Comparison of ENCODE assay signal across 12 cellular contexts in the genomic region with DNA sequence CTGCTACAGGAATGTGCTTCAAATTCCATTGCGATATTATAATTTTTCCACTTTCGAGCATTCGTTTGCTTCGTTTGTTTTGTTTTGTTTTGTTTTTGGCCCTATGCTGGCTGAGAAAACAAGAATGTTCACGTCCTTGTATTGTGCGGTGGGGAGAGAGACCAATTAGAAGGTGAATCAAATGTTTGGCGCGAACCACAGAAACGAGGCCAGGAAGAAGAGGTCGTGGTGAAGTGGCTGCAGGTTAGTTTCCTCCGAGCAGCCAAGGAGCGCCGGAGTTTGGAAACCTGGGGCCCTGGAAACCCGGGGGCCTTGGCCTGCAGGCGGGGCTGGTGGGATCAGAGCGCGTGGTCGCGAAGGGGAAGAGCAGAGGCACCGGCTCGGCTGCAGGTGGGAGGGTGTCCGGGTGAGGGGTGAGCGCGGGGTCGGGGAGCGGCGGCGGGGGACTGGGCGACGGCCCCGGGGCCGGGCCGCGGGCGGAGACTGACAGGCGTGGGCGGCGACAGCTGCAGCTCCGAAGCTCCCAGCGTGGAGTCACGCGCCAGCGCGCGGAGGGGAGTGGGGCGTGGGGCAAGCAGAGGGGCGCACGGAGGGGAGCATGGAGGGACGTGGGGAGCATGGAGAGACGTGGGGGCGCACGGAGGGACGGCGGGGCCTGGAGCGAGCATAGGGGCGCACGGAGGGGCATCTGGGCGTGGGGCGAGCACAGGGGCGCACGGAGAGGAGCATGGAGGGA.
DNase-seq lines count a peak whose midpoint lies in the region; ATAC-seq and TF ChIP-seq lines count a peak whose summit lies in the region.
"Had no signal": no experiment of that assay in that cellular context is flagged by ENCODE, and none has a peak within 500 bp of the region (broad histone marks: within the 10 kb centered on the region; RNA-seq: fewer than 3 reads in every experiment).

No MANE protein-coding gene starts in this region.

- no peak for TF ChIP-seq POLR2A in spleen (IDR thresholded peaks at IDR 0.05)

- H3K9me3 ChIP-seq in AG04450 (ENCODE audit: control insufficient read depth, insufficient read depth, low read length) (no peaks in the 10 kb centered on the region; the same call in 1 of the 2 replicates), iPS-18c (ENCODE audit: control insufficient read depth, insufficient read depth, low read length) (no peaks in the 10 kb centered on the region), psoas muscle (no peaks in the 10 kb centered on the region), spleen (peaks cover 0 to 8% (median 6%) of the 10 kb centered on the region in 8 donors), OCI-LY7 (ENCODE audit: low read length) (no peaks in the 10 kb centered on the region)
- H3K9me3 ChIP-seq: neutrophil had no signal

- H3K9me2 ChIP-seq in OCI-LY7 (ENCODE audit: insufficient read depth, low read length): no peaks in the 10 kb centered on the region

- H3K4me3 ChIP-seq in AG04450 (ENCODE audit: low read depth, low read length) (peak overlapping the region; percentile 20), iPS-18c (ENCODE audit: insufficient read depth, low read depth, low read length) (peak overlapping the region; percentile 45), psoas muscle (peak overlapping the region; percentile 52), spleen (peak overlapping the region in 2 of 8 donors; percentile 18 to 36), OCI-LY7 (ENCODE audit: low read depth, low read length, poor library complexity, severe bottlenecking) (no peak overlapping the region)

- H2AFZ ChIP-seq in OCI-LY7 (ENCODE audit: low read length): no peak overlapping the region

- no peaks in the 10 kb centered on the region for H4K20me1 ChIP-seq in OCI-LY7 (ENCODE audit: insufficient read depth, low read length)

- TF ChIP-seq CTCF in AG04450 (IDR thresholded peaks at IDR 0.05; ENCODE audit: low read depth, low read length) (no peak), psoas muscle (IDR thresholded peaks at IDR 0.05) (no peak), spleen (IDR thresholded peaks at IDR 0.05 in 8 of 11, conservative IDR thresholded peaks at IDR 0.05 in 3 of 11) (no peak), OCI-LY7 (conservative IDR thresholded peaks at IDR 0.05; ENCODE audit: low read length) (no peak)

- H3K4me2 ChIP-seq in OCI-LY7 (ENCODE audit: low read length): no peak overlapping the region

- no TSS peak for BruUV-seq in OCI-LY7 (replicated peaks; lab: Mats Ljungman, UMichigan)

- H3K4me1 ChIP-seq in psoas muscle (no peaks in the 10 kb centered on the region), spleen (peaks cover 0 to 11% (median 3%) of the 10 kb centered on the region in 6 donors), OCI-LY7 (ENCODE audit: insufficient read depth, low read length, poor library complexity, severe bottlenecking) (no peaks in the 10 kb centered on the region)

- POLR2A ChIA-PET in AG04450 (lab: Yijun Ruan, JAX): no interaction called here
- POLR2A ChIA-PET in OCI-LY7 (lab: Charles Lee): no interaction called here

- H3K36me3 ChIP-seq in psoas muscle (ENCODE audit: insufficient read depth in 1 of 2, low read depth in 1 of 2): no peaks in the 10 kb centered on the region
- H3K36me3 ChIP-seq in spleen: no peaks in the 10 kb centered on the region
- H3K36me3 ChIP-seq in OCI-LY7 (ENCODE audit: insufficient read depth, low read length): no peaks in the 10 kb centered on the region
- H3K36me3 ChIP-seq: neutrophil had no signal

- peak in 2 of 4 donors; percentile 20 to 29 for ATAC-seq in psoas muscle
- ATAC-seq: activated naive CD4-positive, alpha-beta T cell treated with anti-CD3 and anti-CD28 coated beads, Interleukin-2, amount 50 U/mL, for 72 hours had no signal

- intact Hi-C loops in psoas muscle (cut with DNase I) (no loop called here), spleen (cut with DNase I; ENCODE audit: low total_unique reads) (no loop called here), OCI-LY7 (cut with micrococcal nuclease; ENCODE audit: unreplicated experiment) (no loop called here)

- CTCF ChIA-PET in AG04450 (lab: Charles Lee) (no interaction called here), OCI-LY7 (lab: Charles Lee; ENCODE audit: unreplicated experiment) (no interaction called here)

- H3K27ac ChIP-seq in AG04450 (ENCODE audit: low read depth, low read length) (no peak overlapping the region), psoas muscle (no peak overlapping the region), spleen (no peak overlapping the region), OCI-LY7 (ENCODE audit: low read depth, low read length, poor library complexity, severe bottlenecking) (no peak overlapping the region)
- H3K27ac ChIP-seq: neutrophil had no signal

- 3 to 4% (median 4%) methylated on average over 41 to 61 of the region's 61 CpGs for WGBS in psoas muscle, 3 donors
- WGBS in spleen, 5 donors: 9 to 16% (median 11%) methylated on average over 58 to 61 of the region's 61 CpGs

- H3K79me2 ChIP-seq in OCI-LY7 (ENCODE audit: insufficient read depth, low read depth, low read length): no peaks in the 10 kb centered on the region

- DNase-seq in AG04450 (ENCODE audit: low read depth, low spot score) (no peak), dermis microvascular lymphatic vessel endothelial cell (ENCODE audit: low read depth in 2 of 2) (peak; percentile 45 to 60), psoas muscle (no peak), spleen (no peak), NCI-H2196 treated with DMSO at 0.1 percent for 48 hours (lab: John Stamatoyannopoulos, UW; ENCODE audit: unreplicated experiment) (no peak), OCI-LY7 (ENCODE audit: low spot score) (no peak)
- DNase-seq in activated CD4-positive, CD25-positive, alpha-beta regulatory T cell (lab: John Stamatoyannopoulos, UW): no peak
- DNase-seq: activated CD4-positive, CD25-positive, alpha-beta regulatory T cell treated with anti-CD3 and anti-CD28 coated beads, Interleukin-2, amount 50 U/mL, for 72 hours; NCI-H2171 treated with DMSO at 0.1 percent for 48 hours had no signal

- H3K27me3 ChIP-seq in AG04450 (ENCODE audit: control insufficient read depth, insufficient read depth, low read length) (peaks cover 2% of the 10 kb centered on the region), psoas muscle (ENCODE audit: insufficient read depth in 3 of 3, low read length in 2 of 3) (peaks cover 0 to 23% (median 4%) of the 10 kb centered on the region in 3 donors), spleen (replicated peaks in 1 of 7) (peaks cover 0 to 48% (median 10%) of the 10 kb centered on the region in 7 donors)

Comparison
In these comparisons a context has a peak if more than half of its experiments do, and no peak if none do; other contexts are left out.
1. DNase-seq: peak in dermis microvascular lymphatic vessel endothelial cell (2 of 2); none in AG04450 (single experiment), psoas muscle (0 of 2), spleen (single experiment), NCI-H2196 treated with DMSO at 0.1 percent for 48 hours (single experiment), activated CD4-positive, CD25-positive, alpha-beta regulatory T cell (0 of 4) and OCI-LY7 (single experiment).